In the genomic region with DNA sequence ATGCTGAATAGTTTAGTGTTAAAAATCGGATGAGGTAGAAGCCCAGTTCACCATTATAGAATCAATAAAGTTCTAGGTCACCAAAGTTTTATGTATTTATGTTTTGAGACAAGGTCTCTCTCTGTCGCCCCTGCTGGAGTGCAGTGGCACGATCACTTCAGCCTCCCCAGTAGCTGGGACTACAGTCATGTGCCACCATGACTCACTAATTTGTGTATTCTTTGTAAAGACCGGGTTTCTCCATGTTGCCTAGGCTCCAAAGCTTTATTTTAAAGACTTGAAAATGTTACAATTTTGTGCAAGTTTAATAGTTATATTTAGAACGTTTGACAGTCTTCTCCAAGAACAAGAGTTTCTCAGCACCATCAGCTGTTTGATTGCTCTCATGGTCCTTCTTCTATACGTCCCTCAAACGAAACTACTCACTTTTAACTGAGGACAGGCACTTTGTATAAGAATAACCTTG, we compare ENCODE assay signal across 8 cellular contexts. TPM values are rescaled to one million over a fixed set of nuclear protein-coding genes. Genes with fewer than 3 reads are reported as not detected.
DNase-seq lines count a peak whose midpoint lies in the region; TF ChIP-seq lines count a peak whose summit lies in the region.

No MANE protein-coding gene starts in this region.

- H3K4me3 Mint-ChIP-seq in activated T-helper 2 cell treated with anti-CD3 and anti-CD28 coated beads, Interferon-gamma antibody, Interleukin-2, Interleukin-4, amounts not matched to agents 10 μg/mL and 5 μg/mL and 100 μg/mL, durations not matched to agents 14 hours and 24 hours and 36 hours (ENCODE audit: low read depth): no peak overlapping the region

- TF ChIP-seq POLR2A in ovary (IDR thresholded peaks at IDR 0.05): no peak

- no peak for TF ChIP-seq EP300 in ovary (IDR thresholded peaks at IDR 0.05)

- no peaks in the 10 kb centered on the region for H3K36me3 ChIP-seq in ovary

- H3K4me1 Mint-ChIP-seq in activated T-helper 2 cell treated with anti-CD3 and anti-CD28 coated beads, Interferon-gamma antibody, Interleukin-2, Interleukin-4, amounts not matched to agents 10 μg/mL and 5 μg/mL and 100 μg/mL, durations not matched to agents 14 hours and 24 hours and 36 hours (ENCODE audit: low read depth): peaks cover 10% of the 10 kb centered on the region

- DNase-seq in SIG-M5 treated with dmso at 0.1 percent for 504 hours (lab: John Stamatoyannopoulos, UW; ENCODE audit: unreplicated experiment): peak; percentile 66
- no peak for DNase-seq in SIG-M5 (lab: John Stamatoyannopoulos, UW)
- DNase-seq in NCI-H69 (lab: John Stamatoyannopoulos, UW): peak; percentile 23
- DNase-seq in activated T-helper 2 cell treated with anti-CD3 and anti-CD28 coated beads, Interferon-gamma antibody, Interleukin-2, Interleukin-4, amounts not matched to agents 10 μg/mL and 5 μg/mL and 100 μg/mL, durations not matched to agents 14 hours and 24 hours and 36 hours (ENCODE audit: low spot score): no peak
- peak; percentile 51 for DNase-seq in glomerular visceral epithelial cell (ENCODE audit: extremely low spot score)
- DNase-seq in stimulated activated CD4-positive, alpha-beta T cell treated with anti-CD3 and anti-CD28 coated beads, Interleukin-2, amount 100 ng/mL, for 4 hours (ENCODE audit: low read depth): peak; percentile 24
- DNase-seq in ovary: no peak
- DNase-seq in ecto neural progenitor cell (ENCODE audit: low spot score): no peak

- intact Hi-C loops in activated T-helper 2 cell treated with anti-CD3 and anti-CD28 coated beads, Interferon-gamma antibody, Interleukin-2, Interleukin-4, amounts not matched to agents 10 μg/mL and 5 μg/mL and 100 μg/mL, durations not matched to agents 14 hours and 24 hours and 36 hours (cut with micrococcal nuclease): no loop called here
- intact Hi-C loops in ovary (cut with DNase I): no loop called here

- no peaks in the 10 kb centered on the region for H3K4me1 ChIP-seq in ovary (ENCODE audit: insufficient read depth)

- H3K36me3 Mint-ChIP-seq in activated T-helper 2 cell treated with anti-CD3 and anti-CD28 coated beads, Interferon-gamma antibody, Interleukin-2, Interleukin-4, amounts not matched to agents 10 μg/mL and 5 μg/mL and 100 μg/mL, durations not matched to agents 14 hours and 24 hours and 36 hours (ENCODE audit: low read depth): peaks cover 68% of the 10 kb centered on the region

- no peak overlapping the region for H3K4me3 ChIP-seq in ovary

- H3K27me3 ChIP-seq in ovary: no peaks in the 10 kb centered on the region

- no peaks in the 10 kb centered on the region for H3K9me3 Mint-ChIP-seq in activated T-helper 2 cell treated with anti-CD3 and anti-CD28 coated beads, Interferon-gamma antibody, Interleukin-2, Interleukin-4, amounts not matched to agents 10 μg/mL and 5 μg/mL and 100 μg/mL, durations not matched to agents 14 hours and 24 hours and 36 hours

- H3K9me3 ChIP-seq in ovary: no peaks in the 10 kb centered on the region

- 65 to 66% (median 65%) methylated on average over 7 of the region's 7 CpGs for WGBS in ovary, 3 donors

- peak overlapping the region; percentile 49 for H3K27ac Mint-ChIP-seq in activated T-helper 2 cell treated with anti-CD3 and anti-CD28 coated beads, Interferon-gamma antibody, Interleukin-2, Interleukin-4, amounts not matched to agents 10 μg/mL and 5 μg/mL and 100 μg/mL, durations not matched to agents 14 hours and 24 hours and 36 hours

- H3K27ac ChIP-seq in ovary: no peak overlapping the region

- no peaks in the 10 kb centered on the region for H3K27me3 Mint-ChIP-seq in activated T-helper 2 cell treated with anti-CD3 and anti-CD28 coated beads, Interferon-gamma antibody, Interleukin-2, Interleukin-4, amounts not matched to agents 10 μg/mL and 5 μg/mL and 100 μg/mL, durations not matched to agents 14 hours and 24 hours and 36 hours (ENCODE audit: low read depth)

- TF ChIP-seq CTCF in ovary (IDR thresholded peaks at IDR 0.05): no peak

RNA-seq across cellular contexts. Expression of gene NDE1, which starts 32.1 kb away (rescaled TPM):
- total RNA-seq in activated T-helper 2 cell treated with anti-CD3 and anti-CD28 coated beads, Interferon-gamma antibody, Interleukin-2, Interleukin-4, amounts not matched to agents 10 μg/mL and 5 μg/mL and 100 μg/mL, durations not matched to agents 14 hours and 24 hours and 36 hours: 88.8 and 97.7 TPM in 2 replicates
- 10 to 100 TPM; 11.7 to 26.7 (median 22.4) TPM for total RNA-seq in ovary
- polyA plus RNA-seq in ovary: 10 to 100 TPM in 1 of 2 donors, 1 to 10 TPM in 1; 9.8 to 31.9 TPM

RNA-seq across cellular contexts. Expression of gene MARF1, which starts 39.2 kb away (rescaled TPM):
- 49.9 and 56.4 TPM in 2 replicates for total RNA-seq in activated T-helper 2 cell treated with anti-CD3 and anti-CD28 coated beads, Interferon-gamma antibody, Interleukin-2, Interleukin-4, amounts not matched to agents 10 μg/mL and 5 μg/mL and 100 μg/mL, durations not matched to agents 14 hours and 24 hours and 36 hours
- 10 to 100 TPM; 23.1 to 95.7 (median 85.7) TPM for total RNA-seq in ovary
- polyA plus RNA-seq in ovary: 10 to 100 TPM; 30.1 to 71.8 TPM

Comparison
In these comparisons a context has a peak if more than half of its experiments do, and no peak if none do; other contexts are left out.
1. DNase-seq: peak in SIG-M5 treated with dmso at 0.1 percent for 504 hours (single experiment), NCI-H69 (single experiment), glomerular visceral epithelial cell (single experiment) and stimulated activated CD4-positive, alpha-beta T cell treated with anti-CD3 and anti-CD28 coated beads, Interleukin-2, amount 100 ng/mL, for 4 hours (single experiment); none in SIG-M5 (single experiment), activated T-helper 2 cell treated with anti-CD3 and anti-CD28 coated beads, Interferon-gamma antibody, Interleukin-2, Interleukin-4, amounts not matched to agents 10 μg/mL and 5 μg/mL and 100 μg/mL, durations not matched to agents 14 hours and 24 hours and 36 hours (single experiment), ovary (0 of 5) and ecto neural progenitor cell (single experiment).